1 cellular context compared by ENCODE assay signal in the genomic region with DNA sequence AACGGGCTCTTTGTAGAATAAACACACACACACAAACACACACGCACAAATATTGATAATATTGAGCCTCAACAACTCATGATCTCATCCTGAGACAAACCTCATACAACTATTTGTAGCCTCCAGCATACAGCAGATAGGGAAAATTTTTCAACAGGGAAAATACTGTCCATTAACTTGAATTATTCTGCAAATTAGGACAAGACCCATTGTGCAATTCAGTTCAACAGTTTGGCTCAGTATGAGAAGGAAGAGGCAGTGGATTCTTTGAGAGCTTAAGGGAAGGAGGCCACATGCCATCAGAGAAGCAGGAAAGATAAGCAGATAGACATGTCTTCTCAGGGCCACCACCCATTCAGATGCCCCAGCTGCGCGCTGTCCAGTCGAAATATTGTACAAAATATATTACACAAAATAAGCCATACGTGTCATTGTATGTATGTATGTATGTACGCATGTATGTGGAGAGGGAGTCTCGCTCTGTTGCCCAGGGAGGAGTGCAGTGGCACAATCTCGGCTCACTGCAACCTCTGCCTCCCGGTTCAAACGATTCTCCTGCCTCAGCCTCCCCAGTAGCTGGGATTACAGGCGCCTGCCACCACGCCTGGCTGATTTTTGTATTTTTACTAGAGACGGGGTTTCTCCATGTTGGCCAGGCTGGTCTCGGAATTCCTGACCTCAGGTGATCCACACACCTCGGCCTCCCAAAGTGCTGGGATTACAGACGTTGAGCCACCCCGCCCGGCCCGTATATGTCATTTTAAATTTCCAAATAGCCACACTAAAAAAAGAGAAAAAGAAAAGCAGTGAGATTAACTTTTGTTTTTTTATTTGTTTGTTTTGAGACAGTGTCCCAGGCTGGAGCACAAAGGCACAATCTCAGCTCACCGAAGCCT.
TF ChIP-seq lines count a peak whose summit lies in the region.

No MANE protein-coding gene starts in this region.

TF ChIP-seq in SK-N-SH, 30 proteins besides CTCF, POLR2A, EP300 and RAD21 (continued from another document):
- TF ChIP-seq, protein P1, sequence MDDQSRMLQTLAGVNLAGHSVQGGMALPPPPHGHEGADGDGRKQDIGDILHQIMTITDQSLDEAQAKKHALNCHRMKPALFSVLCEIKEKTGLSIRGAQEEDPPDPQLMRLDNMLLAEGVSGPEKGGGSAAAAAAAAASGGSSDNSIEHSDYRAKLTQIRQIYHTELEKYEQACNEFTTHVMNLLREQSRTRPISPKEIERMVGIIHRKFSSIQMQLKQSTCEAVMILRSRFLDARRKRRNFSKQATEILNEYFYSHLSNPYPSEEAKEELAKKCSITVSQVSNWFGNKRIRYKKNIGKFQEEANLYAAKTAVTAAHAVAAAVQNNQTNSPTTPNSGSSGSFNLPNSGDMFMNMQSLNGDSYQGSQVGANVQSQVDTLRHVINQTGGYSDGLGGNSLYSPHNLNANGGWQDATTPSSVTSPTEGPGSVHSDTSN (IDR thresholded peaks at IDR 0.05): no peak
- TF ChIP-seq RCOR1 (IDR thresholded peaks at IDR 0.05; ENCODE audit: low read length): no peak
- TF ChIP-seq, protein P2, sequence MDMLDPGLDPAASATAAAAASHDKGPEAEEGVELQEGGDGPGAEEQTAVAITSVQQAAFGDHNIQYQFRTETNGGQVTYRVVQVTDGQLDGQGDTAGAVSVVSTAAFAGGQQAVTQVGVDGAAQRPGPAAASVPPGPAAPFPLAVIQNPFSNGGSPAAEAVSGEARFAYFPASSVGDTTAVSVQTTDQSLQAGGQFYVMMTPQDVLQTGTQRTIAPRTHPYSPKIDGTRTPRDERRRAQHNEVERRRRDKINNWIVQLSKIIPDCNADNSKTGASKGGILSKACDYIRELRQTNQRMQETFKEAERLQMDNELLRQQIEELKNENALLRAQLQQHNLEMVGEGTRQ (IDR thresholded peaks at IDR 0.05; ENCODE audit: borderline replicate concordance, low read depth, low read length): no peak
- TF ChIP-seq, protein P3, sequence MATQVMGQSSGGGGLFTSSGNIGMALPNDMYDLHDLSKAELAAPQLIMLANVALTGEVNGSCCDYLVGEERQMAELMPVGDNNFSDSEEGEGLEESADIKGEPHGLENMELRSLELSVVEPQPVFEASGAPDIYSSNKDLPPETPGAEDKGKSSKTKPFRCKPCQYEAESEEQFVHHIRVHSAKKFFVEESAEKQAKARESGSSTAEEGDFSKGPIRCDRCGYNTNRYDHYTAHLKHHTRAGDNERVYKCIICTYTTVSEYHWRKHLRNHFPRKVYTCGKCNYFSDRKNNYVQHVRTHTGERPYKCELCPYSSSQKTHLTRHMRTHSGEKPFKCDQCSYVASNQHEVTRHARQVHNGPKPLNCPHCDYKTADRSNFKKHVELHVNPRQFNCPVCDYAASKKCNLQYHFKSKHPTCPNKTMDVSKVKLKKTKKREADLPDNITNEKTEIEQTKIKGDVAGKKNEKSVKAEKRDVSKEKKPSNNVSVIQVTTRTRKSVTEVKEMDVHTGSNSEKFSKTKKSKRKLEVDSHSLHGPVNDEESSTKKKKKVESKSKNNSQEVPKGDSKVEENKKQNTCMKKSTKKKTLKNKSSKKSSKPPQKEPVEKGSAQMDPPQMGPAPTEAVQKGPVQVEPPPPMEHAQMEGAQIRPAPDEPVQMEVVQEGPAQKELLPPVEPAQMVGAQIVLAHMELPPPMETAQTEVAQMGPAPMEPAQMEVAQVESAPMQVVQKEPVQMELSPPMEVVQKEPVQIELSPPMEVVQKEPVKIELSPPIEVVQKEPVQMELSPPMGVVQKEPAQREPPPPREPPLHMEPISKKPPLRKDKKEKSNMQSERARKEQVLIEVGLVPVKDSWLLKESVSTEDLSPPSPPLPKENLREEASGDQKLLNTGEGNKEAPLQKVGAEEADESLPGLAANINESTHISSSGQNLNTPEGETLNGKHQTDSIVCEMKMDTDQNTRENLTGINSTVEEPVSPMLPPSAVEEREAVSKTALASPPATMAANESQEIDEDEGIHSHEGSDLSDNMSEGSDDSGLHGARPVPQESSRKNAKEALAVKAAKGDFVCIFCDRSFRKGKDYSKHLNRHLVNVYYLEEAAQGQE (IDR thresholded peaks at IDR 0.05; ENCODE audit: low read depth, low read length): no peak
- TF ChIP-seq GABPA (IDR thresholded peaks at IDR 0.05; ENCODE audit: low read depth): no peak
- TF ChIP-seq TAF1 (IDR thresholded peaks at IDR 0.05; ENCODE audit: borderline replicate concordance, low read depth, low read length): no peak
- TF ChIP-seq EZH2phosphoT487 (IDR thresholded peaks at IDR 0.05; ENCODE audit: borderline replicate concordance, low read depth): no peak
- no peak for TF ChIP-seq GATA2 (CRISPR knock-in tag; IDR thresholded peaks at IDR 0.05)
- no peak for TF ChIP-seq NRF1 (IDR thresholded peaks at IDR 0.05; ENCODE audit: low read depth, low read length)
- TF ChIP-seq FOXM1 (IDR thresholded peaks at IDR 0.05; ENCODE audit: low read depth): no peak
- no peak for TF ChIP-seq RXRA (IDR thresholded peaks at IDR 0.05; ENCODE audit: borderline replicate concordance, low read depth)
- TF ChIP-seq MXI1 (IDR thresholded peaks at IDR 0.05; ENCODE audit: low read depth, low read length): no peak
- TF ChIP-seq JUND (IDR thresholded peaks at IDR 0.05): no peak
- TF ChIP-seq FOSL2 (IDR thresholded peaks at IDR 0.05; ENCODE audit: borderline replicate concordance, low read depth): no peak
- TF ChIP-seq FOXJ3 (CRISPR knock-in tag; IDR thresholded peaks at IDR 0.05): no peak
- no peak for TF ChIP-seq TCF12 (IDR thresholded peaks at IDR 0.05)
- TF ChIP-seq ELF1 (IDR thresholded peaks at IDR 0.05): no peak
- TF ChIP-seq, protein P4, sequence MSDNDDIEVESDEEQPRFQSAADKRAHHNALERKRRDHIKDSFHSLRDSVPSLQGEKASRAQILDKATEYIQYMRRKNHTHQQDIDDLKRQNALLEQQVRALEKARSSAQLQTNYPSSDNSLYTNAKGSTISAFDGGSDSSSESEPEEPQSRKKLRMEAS (IDR thresholded peaks at IDR 0.05; ENCODE audit: low read depth): no peak
- TF ChIP-seq, protein P5, sequence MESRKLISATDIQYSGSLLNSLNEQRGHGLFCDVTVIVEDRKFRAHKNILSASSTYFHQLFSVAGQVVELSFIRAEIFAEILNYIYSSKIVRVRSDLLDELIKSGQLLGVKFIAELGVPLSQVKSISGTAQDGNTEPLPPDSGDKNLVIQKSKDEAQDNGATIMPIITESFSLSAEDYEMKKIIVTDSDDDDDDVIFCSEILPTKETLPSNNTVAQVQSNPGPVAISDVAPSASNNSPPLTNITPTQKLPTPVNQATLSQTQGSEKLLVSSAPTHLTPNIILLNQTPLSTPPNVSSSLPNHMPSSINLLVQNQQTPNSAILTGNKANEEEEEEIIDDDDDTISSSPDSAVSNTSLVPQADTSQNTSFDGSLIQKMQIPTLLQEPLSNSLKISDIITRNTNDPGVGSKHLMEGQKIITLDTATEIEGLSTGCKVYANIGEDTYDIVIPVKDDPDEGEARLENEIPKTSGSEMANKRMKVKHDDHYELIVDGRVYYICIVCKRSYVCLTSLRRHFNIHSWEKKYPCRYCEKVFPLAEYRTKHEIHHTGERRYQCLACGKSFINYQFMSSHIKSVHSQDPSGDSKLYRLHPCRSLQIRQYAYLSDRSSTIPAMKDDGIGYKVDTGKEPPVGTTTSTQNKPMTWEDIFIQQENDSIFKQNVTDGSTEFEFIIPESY (IDR thresholded peaks at IDR 0.05; ENCODE audit: borderline replicate concordance, low read depth): no peak
